Comparison of ENCODE assay signal across 21 cellular contexts in the genomic region with DNA sequence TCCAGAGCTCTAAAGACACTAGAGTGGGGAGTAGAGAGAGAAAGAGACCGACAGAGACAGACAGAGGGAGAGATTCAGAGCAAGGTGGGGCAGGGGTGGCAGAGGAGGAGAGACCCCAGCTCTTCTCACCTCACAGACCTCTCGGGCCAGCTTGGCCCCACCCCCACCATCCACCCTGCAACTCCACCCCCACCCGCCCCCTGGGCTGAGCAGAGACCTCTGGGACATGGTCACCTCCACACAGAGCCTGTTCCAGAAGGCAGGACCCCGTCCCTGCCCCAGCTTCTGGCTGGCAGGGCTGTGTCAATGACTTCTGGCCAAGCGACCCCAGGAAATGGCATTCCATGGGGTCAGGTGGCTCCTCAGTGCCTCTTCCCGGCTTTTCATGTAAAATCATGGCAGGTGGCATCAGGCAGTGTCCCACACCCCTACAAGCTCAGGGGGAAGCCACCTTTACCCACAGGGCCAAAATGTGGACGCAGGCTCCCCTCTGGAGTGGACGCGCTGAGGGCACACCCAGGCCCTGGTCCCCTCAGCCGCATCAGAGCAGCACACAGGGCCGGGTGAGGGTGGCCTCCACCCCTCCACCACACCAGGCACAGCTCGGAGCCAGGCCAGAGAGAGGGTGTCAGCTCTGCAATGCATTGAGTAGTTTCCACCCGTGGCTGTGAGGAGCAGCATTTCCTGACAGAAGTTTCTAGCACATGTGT.
A peak's percentile ranks its signal among the peaks of the same experiment; 100 is the strongest.
DNase-seq lines count a peak whose midpoint lies in the region; ATAC-seq and TF ChIP-seq lines count a peak whose summit lies in the region.
"Had no signal": no experiment of that assay in that cellular context is flagged by ENCODE, and none has a peak within 500 bp of the region (broad histone marks: within the 10 kb centered on the region; RNA-seq: fewer than 3 reads in every experiment).

No MANE protein-coding gene starts in this region.

- no peaks in the 10 kb centered on the region for H3K79me1 ChIP-seq in H9 (ENCODE audit: insufficient read depth, low read depth, low read length, poor library complexity, severe bottlenecking)

- H2BK5ac ChIP-seq in H9 (ENCODE audit: insufficient read length, low read length) = no peak overlapping the region

- H3K4me3 Mint-ChIP-seq in activated T-cell treated with anti-CD3 and anti-CD28 coated beads, Interleukin-2, amount 50 U/mL, for 4 hours = no peak overlapping the region
- no peak overlapping the region for H3K4me3 Mint-ChIP-seq in H9
- H3K4me3 Mint-ChIP-seq: activated naive CD8-positive, alpha-beta T cell; activated T-helper 1 cell treated with anti-CD3 and anti-CD28 coated beads, Interleukin-12 subunit alpha, Interleukin-12 subunit beta, Interleukin-2, Interleukin-4 antibody, amounts not matched to agents 30 ng/mL and 10 ng/mL and 1 ng/mL, durations not matched to agents 14 hours and 24 hours and 36 hours had no signal

- no peak overlapping the region for H2BK20ac ChIP-seq in H9 (ENCODE audit: low read depth, low read length, poor library complexity, severe bottlenecking)

- no peaks in the 10 kb centered on the region for H3K36me3 ChIP-seq in osteoblast (ENCODE audit: insufficient read depth, low read length)
- H3K36me3 ChIP-seq in GM23248 (ENCODE audit: low read depth) = no peaks in the 10 kb centered on the region
- H3K36me3 ChIP-seq: SJSA1, stomach, thyroid gland had no signal

- H3K27me3 ChIP-seq in H9 (ENCODE audit: insufficient read depth, low read length) = no peaks in the 10 kb centered on the region; the same call in 1 of the 2 replicates
- peaks cover 33% of the 10 kb centered on the region for H3K27me3 ChIP-seq in osteoblast (ENCODE audit: insufficient read depth, low read length)
- H3K27me3 ChIP-seq in GM23248 (replicated peaks; ENCODE audit: insufficient read depth) = peaks cover 45% of the 10 kb centered on the region
- H3K27me3 ChIP-seq: thyroid gland had no signal

- H3K36me3 Mint-ChIP-seq in activated T-cell treated with anti-CD3 and anti-CD28 coated beads, Interleukin-2, amount 50 U/mL, for 4 hours (ENCODE audit: insufficient read depth) = no peaks in the 10 kb centered on the region
- no peaks in the 10 kb centered on the region for H3K36me3 Mint-ChIP-seq in H9 (ENCODE audit: insufficient read depth in 1 of 3, low read depth in 3 of 3)
- H3K36me3 Mint-ChIP-seq: activated naive CD8-positive, alpha-beta T cell; CD4-positive, alpha-beta memory T cell had no signal

- TF ChIP-seq CTCF in H9 (conservative IDR thresholded peaks at IDR 0.05) (no peak), coronary artery (IDR thresholded peaks at IDR 0.05) (no peak), osteoblast (IDR thresholded peaks at IDR 0.05; ENCODE audit: extremely low read depth, low read depth, low read length) (no peak)

- H3K4me2 ChIP-seq in H9 (ENCODE audit: insufficient read depth, insufficient read length, low read length) (no peak overlapping the region), osteoblast (ENCODE audit: insufficient read depth, low read length) (no peak overlapping the region), GM23248 (ENCODE audit: unreplicated experiment) (no peak overlapping the region)
- H3K4me2 ChIP-seq: KMS-11 had no signal

- no peak overlapping the region for H3K4ac ChIP-seq in H9 (ENCODE audit: low read depth, low read length)

- DNase-seq in activated T-cell treated with anti-CD3 and anti-CD28 coated beads, Interleukin-2, amount 50 U/mL, for 1 hour = peak; percentile 14
- no peak for DNase-seq in activated T-cell treated with anti-CD3 and anti-CD28 coated beads, Interleukin-2, amount 50 U/mL, for 4 hours
- DNase-seq in H9 = peak; percentile 24
- DNase-seq in coronary artery (ENCODE audit: low spot score) = peak; percentile 61
- DNase-seq in osteoblast (ENCODE audit: insufficient read length, low spot score, missing footprints) = peak; percentile 31
- DNase-seq in GM23248 = no peak
- DNase-seq: aorta; CD4-positive, alpha-beta memory T cell; cortex of kidney; DMS153; mesenchymal stem cell; NCI-H1417 treated with DMSO at 0.1 percent for 48 hours; NCI-H774; stomach; thyroid gland had no signal

- H3K4me1 ChIP-seq in H9 (ENCODE audit: insufficient read depth, low read length) (no peaks in the 10 kb centered on the region), osteoblast (ENCODE audit: insufficient read depth, low read length) (no peaks in the 10 kb centered on the region), GM23248 (ENCODE audit: insufficient read depth) (no peaks in the 10 kb centered on the region)
- H3K4me1 ChIP-seq: SJSA1 had no signal

- no peak overlapping the region for H2AFZ ChIP-seq in H9 (ENCODE audit: low read length)
- no peak overlapping the region for H2AFZ ChIP-seq in osteoblast (ENCODE audit: low read length)
- H2AFZ ChIP-seq in GM23248 = no peak overlapping the region

- no peak overlapping the region for H2AK5ac ChIP-seq in H9 (ENCODE audit: insufficient read length, low read length)

- H3K56ac ChIP-seq in H9 (ENCODE audit: insufficient read length, low read depth, low read length) = no peak overlapping the region

- no peak for ATAC-seq in activated T-cell treated with anti-CD3 and anti-CD28 coated beads, Interleukin-2, amount 50 U/mL, for 4 hours
- ATAC-seq in GM19452 (IDR thresholded peaks at IDR 0.05; ENCODE audit: unreplicated experiment) = no peak
- ATAC-seq in HG02588 (IDR thresholded peaks at IDR 0.05; ENCODE audit: unreplicated experiment) = no peak

- no peak overlapping the region for H3K4me3 ChIP-seq in coronary artery
- H3K4me3 ChIP-seq in osteoblast (ENCODE audit: insufficient read depth, low read length) = no peak overlapping the region
- no peak overlapping the region for H3K4me3 ChIP-seq in GM23248
- H3K4me3 ChIP-seq: SJSA1, stomach, thyroid gland had no signal

- H3K18ac ChIP-seq in H9 (ENCODE audit: insufficient read length, low read depth, low read length) = no peak overlapping the region

- no peaks in the 10 kb centered on the region for H3K79me2 ChIP-seq in H9 (ENCODE audit: insufficient read depth, low read length)
- no peaks in the 10 kb centered on the region for H3K79me2 ChIP-seq in osteoblast (ENCODE audit: insufficient read depth, low read length)
- H3K79me2 ChIP-seq in GM23248 (ENCODE audit: insufficient read depth) = no peaks in the 10 kb centered on the region

- no peaks in the 10 kb centered on the region for H3K9me3 Mint-ChIP-seq in activated T-cell treated with anti-CD3 and anti-CD28 coated beads, Interleukin-2, amount 50 U/mL, for 4 hours
- peaks cover 0 to 2% of the 10 kb centered on the region in 2 experiments; a peak in 1 of 5 replicates for H3K9me3 Mint-ChIP-seq in H9
- H3K9me3 Mint-ChIP-seq: activated T-helper 1 cell treated with anti-CD3 and anti-CD28 coated beads, Interleukin-12 subunit alpha, Interleukin-12 subunit beta, Interleukin-2, Interleukin-4 antibody, amounts not matched to agents 30 ng/mL and 10 ng/mL and 1 ng/mL, durations not matched to agents 14 hours and 24 hours and 36 hours; CD4-positive, alpha-beta memory T cell had no signal

- H4K91ac ChIP-seq in H9 (ENCODE audit: insufficient read length, low read depth, low read length) = no peak overlapping the region

- no peaks in the 10 kb centered on the region for H3K9me3 ChIP-seq in H9 (ENCODE audit: control insufficient read depth, low read depth, low read length)
- no peaks in the 10 kb centered on the region for H3K9me3 ChIP-seq in osteoblast (ENCODE audit: low read depth, low read length)
- H3K9me3 ChIP-seq in GM23248 (ENCODE audit: low read depth) = no peaks in the 10 kb centered on the region
- H3K9me3 ChIP-seq: SJSA1, stomach, thyroid gland had no signal

- no peaks in the 10 kb centered on the region for H3K23me2 ChIP-seq in H9 (ENCODE audit: insufficient read length, low read depth, low read length, poor library complexity, severe bottlenecking)

- H2BK120ac ChIP-seq in H9 (ENCODE audit: low read depth, low read length, poor library complexity, severe bottlenecking) = no peak overlapping the region

- H3K27me3 Mint-ChIP-seq in activated T-cell treated with anti-CD3 and anti-CD28 coated beads, Interleukin-2, amount 50 U/mL, for 4 hours (ENCODE audit: low read depth) = peaks cover 43% of the 10 kb centered on the region
- H3K27me3 Mint-ChIP-seq in H9 (ENCODE audit: low read depth) = peaks cover 62% of the 10 kb centered on the region

- no CpG with 5 or more reads among the region's 13 CpGs for WGBS in H9 (ENCODE audit: extremely low coverage, insufficient read length, low lambda C conversion rate)
- WGBS in GM23248 (ENCODE audit: low coverage in 1 of 2, low lambda C conversion rate in 2 of 2, missing lambda C conversion rate in 2 of 2), 2 experiments = 54% methylated on average over 12 to 13 of the region's 13 CpGs

- H3K4me1 Mint-ChIP-seq in activated T-cell treated with anti-CD3 and anti-CD28 coated beads, Interleukin-2, amount 50 U/mL, for 4 hours (ENCODE audit: low read depth) = no peaks in the 10 kb centered on the region
- peaks cover 13% of the 10 kb centered on the region in 2 experiments for H3K4me1 Mint-ChIP-seq in H9

- no peak overlapping the region for H3K9ac ChIP-seq in H9 (ENCODE audit: extremely low read depth, insufficient read length, low read length)
- no peak overlapping the region for H3K9ac ChIP-seq in GM23248
- H3K9ac ChIP-seq: KMS-11 had no signal

- H3T11ph ChIP-seq in H9 (ENCODE audit: low read length) = no peak overlapping the region

- in situ Hi-C loops in GM23248 (cut with MboI) = no loop called here

- no peak overlapping the region for H3K14ac ChIP-seq in H9 (ENCODE audit: insufficient read depth, low read length)

- H4K8ac ChIP-seq in H9 (replicated peaks; ENCODE audit: insufficient read length, low read depth, low read length) = no peak overlapping the region

- no peaks in the 10 kb centered on the region for H4K20me1 ChIP-seq in H9 (ENCODE audit: control insufficient read depth, insufficient read depth, insufficient read length)
- H4K20me1 ChIP-seq in osteoblast (ENCODE audit: insufficient read depth, low read length) = no peaks in the 10 kb centered on the region
- no peaks in the 10 kb centered on the region for H4K20me1 ChIP-seq in GM23248 (ENCODE audit: insufficient read depth)

- H3K27ac Mint-ChIP-seq in H9 = peak overlapping the region in 1 of 3 experiments; percentile 87; a peak in 1 of 7 replicates
- H3K27ac Mint-ChIP-seq: activated naive CD8-positive, alpha-beta T cell; activated T-helper 1 cell treated with anti-CD3 and anti-CD28 coated beads, Interleukin-12 subunit alpha, Interleukin-12 subunit beta, Interleukin-2, Interleukin-4 antibody, amounts not matched to agents 30 ng/mL and 10 ng/mL and 1 ng/mL, durations not matched to agents 14 hours and 24 hours and 36 hours; CD4-positive, alpha-beta memory T cell had no signal

- no peaks in the 10 kb centered on the region for H3K9me2 ChIP-seq in GM23248 (ENCODE audit: insufficient read depth)

- no peaks in the 10 kb centered on the region for H3F3A ChIP-seq in GM23248 (ENCODE audit: insufficient read depth)

- no peak overlapping the region for H2BK15ac ChIP-seq in H9 (ENCODE audit: low read depth, low read length)

- H3K27ac ChIP-seq in H9 (ENCODE audit: insufficient read length, low read depth, low read length) (no peak overlapping the region), coronary artery (no peak overlapping the region), osteoblast (ENCODE audit: low read depth, low read length) (no peak overlapping the region), GM23248 (no peak overlapping the region)
- H3K27ac ChIP-seq: KMS-11, SJSA1, stomach, thyroid gland had no signal

- H3K23ac ChIP-seq in H9 (ENCODE audit: insufficient read length, low read depth, low read length) = no peak overlapping the region

- no peak overlapping the region for H2BK12ac ChIP-seq in H9 (ENCODE audit: insufficient read length, low read depth, low read length)

- no peak overlapping the region for H4K5ac ChIP-seq in H9 (ENCODE audit: insufficient read length, low read depth, low read length)

Comparison
In these comparisons a context has a peak if more than half of its experiments do, and no peak if none do; other contexts are left out.
1. DNase-seq: peak in activated T-cell treated with anti-CD3 and anti-CD28 coated beads, Interleukin-2, amount 50 U/mL, for 1 hour (single experiment), H9 (single experiment), coronary artery (single experiment) and osteoblast (single experiment); none in activated T-cell treated with anti-CD3 and anti-CD28 coated beads, Interleukin-2, amount 50 U/mL, for 4 hours (single experiment) and GM23248 (single experiment).